Comparison of ENCODE assay signal across 22 cellular contexts in genomic region chr14:84520711-84521338, GRCh38.
DNase-seq lines count a peak whose midpoint lies in the region; ATAC-seq, FAIRE-seq and TF ChIP-seq lines count a peak whose summit lies in the region.
"Had no signal": no experiment of that assay in that cellular context is flagged by ENCODE, and none has a peak within 500 bp of the region (broad histone marks: within the 10 kb centered on the region; RNA-seq: fewer than 3 reads in every experiment).

No MANE protein-coding gene starts in this region.

- intact Hi-C loops in lower lobe of right lung (cut with DNase I) = no loop called here

- H3K36me3 ChIP-seq in lower lobe of right lung = no peaks in the 10 kb centered on the region

- DNase-seq in H4 (ENCODE audit: low spot score) (peak; percentile 10), NCI-H226 (peak; percentile 19), choroid plexus epithelial cell (ENCODE audit: low read depth) (peak; percentile 77), medulla oblongata (ENCODE audit: extremely low spot score) (peak; percentile 10), T-helper 2 cell (no peak), lower lobe of right lung (no peak), GM12892 (ENCODE audit: insufficient read length) (no peak)
- DNase-seq: CD4-positive, CD25-positive, alpha-beta regulatory T cell; DMS53; HFFc6; Karpas-422; NCI-H187; NCI-H446; NCI-H69; OCI-M1; RPMI8226; SIG-M5 had no signal

- no peaks in the 10 kb centered on the region for H3K27me3 ChIP-seq in lower lobe of right lung (ENCODE audit: low read depth)

- H3K27ac ChIP-seq in lower lobe of right lung = no peak overlapping the region

- TF ChIP-seq POLR2A in GM12892 (IDR thresholded peaks at IDR 0.05; ENCODE audit: low read depth, low read length) = no peak

- no peaks in the 10 kb centered on the region for H3K4me1 ChIP-seq in lower lobe of right lung

- ATAC-seq in lower lobe of right lung = no peak
- no peak for ATAC-seq in HG03095 (IDR thresholded peaks at IDR 0.05; ENCODE audit: unreplicated experiment)
- ATAC-seq: GM12878 had no signal

- no peak for FAIRE-seq in GM12892 (lab: Jason Lieb, UNC)
- FAIRE-seq: G401.6, GM12878, GM18507, H54 had no signal

- TF ChIP-seq CTCF in choroid plexus epithelial cell (conservative IDR thresholded peaks at IDR 0.05; ENCODE audit: low read depth, low read length) = peak; percentile 24
- TF ChIP-seq CTCF in lower lobe of right lung (IDR thresholded peaks at IDR 0.05) = no peak

- H3K9me3 ChIP-seq in lower lobe of right lung = no peaks in the 10 kb centered on the region

- H3K4me3 ChIP-seq in choroid plexus epithelial cell (ENCODE audit: low read depth, low read length) = no peak overlapping the region
- no peak overlapping the region for H3K4me3 ChIP-seq in lower lobe of right lung
- H3K4me3 ChIP-seq: GM12878 had no signal

Comparison
In these comparisons a context has a peak if more than half of its experiments do, and no peak if none do; other contexts are left out.
1. DNase-seq: peak in H4 (single experiment), NCI-H226 (single experiment), choroid plexus epithelial cell (single experiment) and medulla oblongata (single experiment); none in T-helper 2 cell (0 of 5), lower lobe of right lung (single experiment) and GM12892 (single experiment).